12 cellular contexts compared by ENCODE assay signal in genomic region chr7:101792051-101792651, GRCh38. TPM values are rescaled to one million over a fixed set of nuclear protein-coding genes. Genes with fewer than 3 reads are reported as not detected.
DNase-seq lines count a peak whose midpoint lies in the region; ATAC-seq and TF ChIP-seq lines count a peak whose summit lies in the region.
"Had no signal": no experiment of that assay in that cellular context is flagged by ENCODE, and none has a peak within 500 bp of the region (broad histone marks: within the 10 kb centered on the region; RNA-seq: fewer than 3 reads in every experiment).

No MANE protein-coding gene starts in this region.

- no peaks in the 10 kb centered on the region for H3K4me1 ChIP-seq in H9 (ENCODE audit: insufficient read depth, low read length)
- H3K4me1 ChIP-seq: HAP-1 had no signal

- H4K20me1 ChIP-seq in H9 (ENCODE audit: control insufficient read depth, insufficient read depth, insufficient read length): no peaks in the 10 kb centered on the region

- no peaks in the 10 kb centered on the region for H3K79me2 ChIP-seq in H9 (ENCODE audit: insufficient read depth, low read length)

- H3K4ac ChIP-seq in H9 (ENCODE audit: low read depth, low read length): no peak overlapping the region

- whole genome bisulfite sequencing in H9 (ENCODE audit: extremely low coverage, insufficient read length, low lambda C conversion rate): no CpG with 5 or more reads among the region's 9 CpGs

- peaks cover 16% of the 10 kb centered on the region for H3K27me3 Mint-ChIP-seq in H9 (ENCODE audit: low read depth)

- H4K5ac ChIP-seq in H9 (ENCODE audit: insufficient read length, low read depth, low read length): no peak overlapping the region

- H3K18ac ChIP-seq in H9 (ENCODE audit: insufficient read length, low read depth, low read length): no peak overlapping the region

- DNase-seq in DMS 273 (lab: John Stamatoyannopoulos, UW; ENCODE audit: unreplicated experiment) (peak; percentile 63), DMS 273 treated with DMSO at 0.1 percent for 48 hours (lab: John Stamatoyannopoulos, UW) (no peak), choroid plexus epithelial cell (ENCODE audit: low read depth) (peak; percentile 59), kidney glomerular epithelial cell (lab: John Stamatoyannopoulos, UW) (peak; percentile 91), head of caudate nucleus (no peak), H9 (no peak)
- DNase-seq: NCI-H82; stimulated activated naive CD4-positive, alpha-beta T cell treated with Interleukin-2 at 50 U/mL for 16 hours had no signal

- TF ChIP-seq CTCF in choroid plexus epithelial cell (conservative IDR thresholded peaks at IDR 0.05; ENCODE audit: low read depth, low read length) (no peak), H9 (conservative IDR thresholded peaks at IDR 0.05) (no peak)

- H3K9ac ChIP-seq in H9 (ENCODE audit: extremely low read depth, insufficient read length, low read length): no peak overlapping the region

- no peak overlapping the region for H3T11ph ChIP-seq in H9 (ENCODE audit: low read length)

- no peak overlapping the region for H2BK5ac ChIP-seq in H9 (ENCODE audit: insufficient read length, low read length)

- H4K91ac ChIP-seq in H9 (ENCODE audit: insufficient read length, low read depth, low read length): no peak overlapping the region

- no peak overlapping the region for H3K27ac ChIP-seq in H9 (ENCODE audit: insufficient read length, low read depth, low read length)
- H3K27ac ChIP-seq: 22Rv1 had no signal

- no peak overlapping the region for H2BK20ac ChIP-seq in H9 (ENCODE audit: low read depth, low read length, poor library complexity, severe bottlenecking)

- H2BK15ac ChIP-seq in H9 (ENCODE audit: low read depth, low read length): no peak overlapping the region

- no peak overlapping the region for H3K4me2 ChIP-seq in H9 (ENCODE audit: insufficient read depth, insufficient read length, low read length)

- H2AK5ac ChIP-seq in H9 (ENCODE audit: insufficient read length, low read length): no peak overlapping the region

- H4K8ac ChIP-seq in H9 (replicated peaks; ENCODE audit: insufficient read length, low read depth, low read length): no peak overlapping the region

- no peak overlapping the region for H3K23ac ChIP-seq in H9 (ENCODE audit: insufficient read length, low read depth, low read length)

- no peaks in the 10 kb centered on the region for H3K36me3 Mint-ChIP-seq in H9 (ENCODE audit: insufficient read depth in 1 of 3, low read depth in 3 of 3)

- H2BK120ac ChIP-seq in H9 (ENCODE audit: low read depth, low read length, poor library complexity, severe bottlenecking): no peak overlapping the region

- H3K23me2 ChIP-seq in H9 (ENCODE audit: insufficient read length, low read depth, low read length, poor library complexity, severe bottlenecking): no peaks in the 10 kb centered on the region

- H3K14ac ChIP-seq in H9 (ENCODE audit: insufficient read depth, low read length): no peak overlapping the region

- no peak overlapping the region for H3K56ac ChIP-seq in H9 (ENCODE audit: insufficient read length, low read depth, low read length)

- H2BK12ac ChIP-seq in H9 (ENCODE audit: insufficient read length, low read depth, low read length): no peak overlapping the region

- no peaks in the 10 kb centered on the region for H3K4me1 Mint-ChIP-seq in H9

- peaks cover 0 to 5% of the 10 kb centered on the region in 2 experiments; a peak in 2 of 5 replicates for H3K9me3 Mint-ChIP-seq in H9

- no peak overlapping the region for H2AFZ ChIP-seq in H9 (ENCODE audit: low read length)

- ATAC-seq in GM18502 (IDR thresholded peaks at IDR 0.05; ENCODE audit: poor library complexity, unreplicated experiment): no peak
- ATAC-seq in HG02798 (IDR thresholded peaks at IDR 0.05; ENCODE audit: poor library complexity, unreplicated experiment): no peak

- H3K79me1 ChIP-seq in H9 (ENCODE audit: insufficient read depth, low read depth, low read length, poor library complexity, severe bottlenecking): no peaks in the 10 kb centered on the region

- no peak overlapping the region for H3K4me3 Mint-ChIP-seq in H9

- intact Hi-C loops in head of caudate nucleus (cut with DNase I): no loop called here

- H3K27ac Mint-ChIP-seq in H9: 0 out of 7 replicates have a peak overlapping the region, but pooled peaks of 1 of the 3 experiments have one; percentile 23

- no peak overlapping the region for H3K4me3 ChIP-seq in choroid plexus epithelial cell (ENCODE audit: low read depth, low read length)
- H3K4me3 ChIP-seq: HAP-1 had no signal

- H3K27me3 ChIP-seq in H9 (ENCODE audit: insufficient read depth, low read length): no peaks in the 10 kb centered on the region

- no peaks in the 10 kb centered on the region for H3K9me3 ChIP-seq in H9 (ENCODE audit: control insufficient read depth, low read depth, low read length)
- H3K9me3 ChIP-seq: HAP-1 had no signal

RNA-seq across cellular contexts. Expression of gene CUX1, which starts 25.3 kb away (rescaled TPM):
- 53.5 and 60.5 TPM in 2 replicates for total RNA-seq in H9 (2021)

Comparison
In these comparisons a context has a peak if more than half of its experiments do, and no peak if none do; other contexts are left out.
1. DNase-seq: peak in DMS 273 (single experiment), choroid plexus epithelial cell (single experiment) and kidney glomerular epithelial cell (single experiment); none in DMS 273 treated with DMSO at 0.1 percent for 48 hours (single experiment), head of caudate nucleus (0 of 42) and H9 (single experiment).